8 cellular contexts compared by ENCODE assay signal in genomic region chr19:38433268-38433733, GRCh38. TPM values are rescaled to one million over a fixed set of nuclear protein-coding genes. Genes with fewer than 3 reads are reported as not detected.
DNase-seq lines count a peak whose midpoint lies in the region; ATAC-seq and TF ChIP-seq lines count a peak whose summit lies in the region.

Gene RYR1 (plus strand): TSS chr19:38433691. CDS start chr19:38433830, 139 bp downstream.

- POLR2A ChIA-PET in activated naive CD8-positive, alpha-beta T cell treated with anti-CD3 and anti-CD28 coated beads, Interleukin-2, amount 10 ng/mL, durations not matched to agents 7 days and 5 days (lab: Charles Lee) = no interaction called here

- no peaks in the 10 kb centered on the region for H3K4me1 ChIP-seq in Peyer's patch

- H3K4me3 Mint-ChIP-seq in activated naive CD8-positive, alpha-beta T cell treated with anti-CD3 and anti-CD28 coated beads, Interleukin-2, amount 10 ng/mL, durations not matched to agents 7 days and 5 days = no peak within 1 kb of the TSS
- H3K4me3 Mint-ChIP-seq in immature natural killer cell = peak within 1 kb of the TSS in 3 of 5 donors; percentile 1 to 62 (median 18)

- peaks cover 0 to 13% of the 10 kb centered on the region in 2 donors for H3K27me3 ChIP-seq in Peyer's patch

- H3K4me3 ChIP-seq in Peyer's patch = peak within 1 kb of the TSS in 2 of 4 donors; percentile 18 to 23

- H3K4me1 Mint-ChIP-seq in activated naive CD8-positive, alpha-beta T cell treated with anti-CD3 and anti-CD28 coated beads, Interleukin-2, amount 10 ng/mL, durations not matched to agents 7 days and 5 days = peaks cover 6% of the 10 kb centered on the region
- H3K4me1 Mint-ChIP-seq in immature natural killer cell = peaks cover 3 to 9% of the 10 kb centered on the region in 2 donors

- no peaks in the 10 kb centered on the region for H3K36me3 Mint-ChIP-seq in activated naive CD8-positive, alpha-beta T cell treated with anti-CD3 and anti-CD28 coated beads, Interleukin-2, amount 10 ng/mL, durations not matched to agents 7 days and 5 days
- no peaks in the 10 kb centered on the region for H3K36me3 Mint-ChIP-seq in immature natural killer cell

- DNase-seq in ELF-1 (ENCODE audit: low read depth, low spot score) (peak; percentile 86), Peyer's patch (peak in 2 of 3 donors; percentile 48 to 77), immature natural killer cell (peak in 1 of 3 donors; percentile 15), NCI-H510A (lab: John Stamatoyannopoulos, UW) (no peak), NCI-H524 treated with DMSO at 0.1 percent for 48 hours (lab: John Stamatoyannopoulos, UW) (no peak)
- DNase-seq in activated naive CD8-positive, alpha-beta T cell treated with anti-CD3 and anti-CD28 coated beads, Interleukin-2, amount 10 ng/mL, durations not matched to agents 7 days and 5 days = peak; percentile 47
- peak in 2 of 3 experiments; percentile 37 to 72 for DNase-seq in stimulated activated CD4-positive, alpha-beta T cell treated with anti-CD3 and anti-CD28 coated beads, TNF-alpha, amount 100 ng/mL, for 24 hours (ENCODE audit: low read depth in 3 of 3)

- H3K9me3 ChIP-seq in Peyer's patch = no peaks in the 10 kb centered on the region

- TF ChIP-seq CTCF in Peyer's patch (IDR thresholded peaks at IDR 0.05) = no peak

- no peaks in the 10 kb centered on the region for H3K36me3 ChIP-seq in Peyer's patch

- ATAC-seq in activated naive CD8-positive, alpha-beta T cell treated with anti-CD3 and anti-CD28 coated beads, Interleukin-2, amount 10 ng/mL, durations not matched to agents 7 days and 5 days (ENCODE audit: low read depth) = peak; percentile 79
- ATAC-seq in HG02885 (IDR thresholded peaks at IDR 0.05; ENCODE audit: poor library complexity, unreplicated experiment) = no peak

- no peaks in the 10 kb centered on the region for H3K9me3 Mint-ChIP-seq in activated naive CD8-positive, alpha-beta T cell treated with anti-CD3 and anti-CD28 coated beads, Interleukin-2, amount 10 ng/mL, durations not matched to agents 7 days and 5 days
- no peaks in the 10 kb centered on the region for H3K9me3 Mint-ChIP-seq in immature natural killer cell

- peaks cover 28% of the 10 kb centered on the region for H3K27me3 Mint-ChIP-seq in activated naive CD8-positive, alpha-beta T cell treated with anti-CD3 and anti-CD28 coated beads, Interleukin-2, amount 10 ng/mL, durations not matched to agents 7 days and 5 days
- H3K27me3 Mint-ChIP-seq in immature natural killer cell (ENCODE audit: low read depth in 3 of 3) = peaks cover 0 to 10% (median 4%) of the 10 kb centered on the region in 3 donors

- no peak within 1 kb of the TSS for H3K27ac Mint-ChIP-seq in activated naive CD8-positive, alpha-beta T cell treated with anti-CD3 and anti-CD28 coated beads, Interleukin-2, amount 10 ng/mL, durations not matched to agents 7 days and 5 days
- peak within 1 kb of the TSS in 1 of 6 donors; percentile 62 for H3K27ac Mint-ChIP-seq in immature natural killer cell

- TF ChIP-seq POLR2A in Peyer's patch (IDR thresholded peaks at IDR 0.05) = no peak

- no peak within 1 kb of the TSS for H3K27ac ChIP-seq in Peyer's patch

RNA-seq across cellular contexts. Expression of gene RYR1, which starts in this region (rescaled TPM):
- total RNA-seq in Peyer's patch = 1 to 10 TPM in 3 of 4 donors, under 1 TPM in 1; 0.35 to 4.6 (median 3.4) TPM
- 1 to 10 TPM; 2.9 to 3.5 TPM for total RNA-seq in activated naive CD8-positive, alpha-beta T cell treated with anti-CD3 and anti-CD28 coated beads, Interleukin-2, amount 10 ng/mL, durations not matched to agents 7 days and 5 days
- polyA plus RNA-seq in immature natural killer cell = under 1 TPM in 1 of 3 donors, not detected in 2; 0.04 TPM

Comparison
In these comparisons a context has a peak if more than half of its experiments do, and no peak if none do; other contexts are left out.
1. DNase-seq: peak in ELF-1 (single experiment), Peyer's patch (2 of 3), activated naive CD8-positive, alpha-beta T cell treated with anti-CD3 and anti-CD28 coated beads, Interleukin-2, amount 10 ng/mL, durations not matched to agents 7 days and 5 days (single experiment) and stimulated activated CD4-positive, alpha-beta T cell treated with anti-CD3 and anti-CD28 coated beads, TNF-alpha, amount 100 ng/mL, for 24 hours (2 of 3); none in NCI-H510A (single experiment) and NCI-H524 treated with DMSO at 0.1 percent for 48 hours (single experiment).